12 cellular contexts compared by ENCODE assay signal in genomic region chr2:68764781-68765385, GRCh38. TPM values are rescaled to one million over a fixed set of nuclear protein-coding genes. Genes with fewer than 3 reads are reported as not detected.
DNase-seq lines count a peak whose midpoint lies in the region; ATAC-seq and TF ChIP-seq lines count a peak whose summit lies in the region.
"Had no signal": no experiment of that assay in that cellular context is flagged by ENCODE, and none has a peak within 500 bp of the region (broad histone marks: within the 10 kb centered on the region; RNA-seq: fewer than 3 reads in every experiment).

No MANE protein-coding gene starts in this region.

- peaks cover 4% of the 10 kb centered on the region for H3K36me3 Mint-ChIP-seq in activated T-cell treated with anti-CD3 and anti-CD28 coated beads, Interleukin-2, amount 50 U/mL, for 4 hours (ENCODE audit: insufficient read depth)
- no peaks in the 10 kb centered on the region for H3K36me3 Mint-ChIP-seq in WTC11

- peak overlapping the region; percentile 2 for H3K4me3 ChIP-seq in fibroblast of villous mesenchyme (ENCODE audit: low read depth, low read length)
- H3K4me3 ChIP-seq in stomach smooth muscle (ENCODE audit: low read length in 2 of 2), result peak overlapping the region; percentile 45 to 56
- H3K4me3 ChIP-seq in dorsolateral prefrontal cortex, result no peak overlapping the region
- H3K4me3 ChIP-seq in gastrocnemius medialis, result no peak overlapping the region
- H3K4me3 ChIP-seq: vagina had no signal

- no peak for TF ChIP-seq CTCF in WTC11 (IDR thresholded peaks at IDR 0.05)
- no peak for TF ChIP-seq CTCF in fibroblast of villous mesenchyme (IDR thresholded peaks at IDR 0.05; ENCODE audit: insufficient read depth, low read depth, low read length)
- TF ChIP-seq CTCF in dorsolateral prefrontal cortex (IDR thresholded peaks at IDR 0.05 in 54 of 56, conservative IDR thresholded peaks at IDR 0.05 in 2 of 56; ENCODE audit: low read depth in 1 of 56, partially characterized antibody in 56 of 56), result no peak
- no peak for TF ChIP-seq CTCF in gastrocnemius medialis (IDR thresholded peaks at IDR 0.05 in 4 of 5, conservative IDR thresholded peaks at IDR 0.05 in 1 of 5)

- no peak for TF ChIP-seq POLR2A in gastrocnemius medialis (IDR thresholded peaks at IDR 0.05)

- H3K27ac ChIP-seq in stomach smooth muscle (ENCODE audit: low read length), result peak overlapping the region; percentile 60
- peak overlapping the region in 1 of 59 donors; percentile 8 for H3K27ac ChIP-seq in dorsolateral prefrontal cortex
- peak overlapping the region in 1 of 4 donors; percentile 31 for H3K27ac ChIP-seq in gastrocnemius medialis
- H3K27ac ChIP-seq: vagina had no signal

- no peaks in the 10 kb centered on the region for H3K9me3 ChIP-seq in stomach smooth muscle (ENCODE audit: control insufficient read depth in 2 of 2, low read length in 2 of 2)
- no peaks in the 10 kb centered on the region for H3K9me3 ChIP-seq in gastrocnemius medialis
- H3K9me3 ChIP-seq: vagina had no signal

- CTCF ChIA-PET in WTC11 (lab: Charles Lee), result interaction anchor here (0.9 to 3.7 kb wide), 6 partner anchors 9 to 56 kb away, joined by 3 to 38 read pairs (median 4); no protein-coding TSS in a partner anchor

- peak overlapping the region; percentile 81 for H3K4me3 Mint-ChIP-seq in activated T-cell treated with anti-CD3 and anti-CD28 coated beads, Interleukin-2, amount 50 U/mL, for 4 hours
- no peak overlapping the region for H3K4me3 Mint-ChIP-seq in WTC11

- POLR2A ChIA-PET in WTC11 (lab: Charles Lee), result no interaction called here

- in situ Hi-C loops in gastrocnemius medialis (cut with MboI; ENCODE audit: low sequenced_read_pairs in 4 of 4), result no loop called here

- no peak for ATAC-seq in activated T-cell treated with anti-CD3 and anti-CD28 coated beads, Interleukin-2, amount 50 U/mL, for 4 hours
- ATAC-seq in WTC11 (no peak), gastrocnemius medialis (no peak)

- H3K4me1 ChIP-seq in stomach smooth muscle (ENCODE audit: control insufficient read depth, insufficient read depth, low read length) (peaks cover 16% of the 10 kb centered on the region), gastrocnemius medialis (no peaks in the 10 kb centered on the region)

- H3K9me3 Mint-ChIP-seq in activated T-cell treated with anti-CD3 and anti-CD28 coated beads, Interleukin-2, amount 50 U/mL, for 4 hours, result no peaks in the 10 kb centered on the region
- no peaks in the 10 kb centered on the region for H3K9me3 Mint-ChIP-seq in WTC11

- no peak for DNase-seq in activated T-cell treated with anti-CD3 and anti-CD28 coated beads, Interleukin-2, amount 50 U/mL, for 4 hours
- DNase-seq in activated T-cell treated with anti-CD3 and anti-CD28 coated beads for 4 hours (no peak), WTC11 (ENCODE audit: low spot score) (no peak), fibroblast of villous mesenchyme (ENCODE audit: low read depth) (peak; percentile 92), dorsolateral prefrontal cortex (no peak), GM19240 (ENCODE audit: insufficient read length, low spot score) (no peak), gastrocnemius medialis (no peak)
- DNase-seq: NCI-H1694; SIG-M5; stimulated activated CD4-positive, alpha-beta T cell treated with anti-CD3 and anti-CD28 coated beads, Interleukin-15, amount 100 ng/mL, for 24 hours had no signal

- peak overlapping the region; percentile 71 for H3K27ac Mint-ChIP-seq in WTC11

- no peaks in the 10 kb centered on the region for H3K27me3 Mint-ChIP-seq in activated T-cell treated with anti-CD3 and anti-CD28 coated beads, Interleukin-2, amount 50 U/mL, for 4 hours (ENCODE audit: low read depth)
- no peaks in the 10 kb centered on the region for H3K27me3 Mint-ChIP-seq in WTC11 (ENCODE audit: low read depth)

- intact Hi-C loops in dorsolateral prefrontal cortex (cut with DNase I), result loop anchor here in 1 of 2 donors (5.0 kb wide), 1 partner anchor 72 kb away; no protein-coding TSS in a partner anchor
- intact Hi-C loops in gastrocnemius medialis (cut with DNase I; ENCODE audit: low total_unique reads), result loop anchor here (5.0 kb wide), 1 partner anchor 67 kb away; no protein-coding TSS in a partner anchor

- peaks cover 93% of the 10 kb centered on the region for H3K4me1 Mint-ChIP-seq in activated T-cell treated with anti-CD3 and anti-CD28 coated beads, Interleukin-2, amount 50 U/mL, for 4 hours (ENCODE audit: low read depth)
- H3K4me1 Mint-ChIP-seq in WTC11, result peaks cover 38% of the 10 kb centered on the region

- H3K36me3 ChIP-seq in stomach smooth muscle (ENCODE audit: control insufficient read depth in 2 of 2, insufficient read depth in 2 of 2, low read length in 2 of 2), result no peaks in the 10 kb centered on the region
- no peaks in the 10 kb centered on the region for H3K36me3 ChIP-seq in gastrocnemius medialis
- H3K36me3 ChIP-seq: vagina had no signal

- H3K9ac ChIP-seq in stomach smooth muscle (ENCODE audit: low read length in 2 of 2), result no peak overlapping the region

- H3K27me3 ChIP-seq in stomach smooth muscle (ENCODE audit: control insufficient read depth in 1 of 2, insufficient read depth in 2 of 2, low read length in 2 of 2), result no peaks in the 10 kb centered on the region
- H3K27me3 ChIP-seq in dorsolateral prefrontal cortex, result no peaks in the 10 kb centered on the region
- no peaks in the 10 kb centered on the region for H3K27me3 ChIP-seq in gastrocnemius medialis
- H3K27me3 ChIP-seq: vagina had no signal

TF ChIP-seq in WTC11, 78 proteins besides CTCF, POLR2A, EP300 and RAD21:
- no peak for TF ChIP-seq ZNF671 (CRISPR knock-in tag; IDR thresholded peaks at IDR 0.05)
- TF ChIP-seq EMX1 (CRISPR knock-in tag; IDR thresholded peaks at IDR 0.05), result no peak
- no peak for TF ChIP-seq CREM (CRISPR knock-in tag; IDR thresholded peaks at IDR 0.05)
- TF ChIP-seq ETV6 (CRISPR knock-in tag; IDR thresholded peaks at IDR 0.05), result no peak
TF ChIP-seq in WTC11: peak in this region for 0.

RNA-seq across cellular contexts. Expression of gene ARHGAP25, which starts 30.3 kb away (rescaled TPM):
- 10 to 100 TPM; 48.6 to 55.7 (median 52.1) TPM for total RNA-seq in activated T-cell treated with anti-CD3 and anti-CD28 coated beads, Interleukin-2, amount 50 U/mL, for 4 hours
- total RNA-seq in WTC11 (2021) (2.6 to 3.4 TPM (median 2.9 TPM) in 3 replicates), fibroblast of villous mesenchyme (3.0 and 3.5 TPM in 2 replicates), dorsolateral prefrontal cortex (10 to 100 TPM in 20 of 120 experiments, 1 to 10 TPM in 100; 1.8 to 15.0 (median 7.5) TPM), gastrocnemius medialis (1 to 10 TPM; 1.9 to 6.8 (median 3.0) TPM)

Comparison
In these comparisons a context has a peak if more than half of its experiments do, and no peak if none do; other contexts are left out.
1. H3K4me3 ChIP-seq: peak in fibroblast of villous mesenchyme (single experiment) and stomach smooth muscle (2 of 2); none in dorsolateral prefrontal cortex (0 of 59) and gastrocnemius medialis (0 of 4).